8 cellular contexts compared by ENCODE assay signal in the genomic region with DNA sequence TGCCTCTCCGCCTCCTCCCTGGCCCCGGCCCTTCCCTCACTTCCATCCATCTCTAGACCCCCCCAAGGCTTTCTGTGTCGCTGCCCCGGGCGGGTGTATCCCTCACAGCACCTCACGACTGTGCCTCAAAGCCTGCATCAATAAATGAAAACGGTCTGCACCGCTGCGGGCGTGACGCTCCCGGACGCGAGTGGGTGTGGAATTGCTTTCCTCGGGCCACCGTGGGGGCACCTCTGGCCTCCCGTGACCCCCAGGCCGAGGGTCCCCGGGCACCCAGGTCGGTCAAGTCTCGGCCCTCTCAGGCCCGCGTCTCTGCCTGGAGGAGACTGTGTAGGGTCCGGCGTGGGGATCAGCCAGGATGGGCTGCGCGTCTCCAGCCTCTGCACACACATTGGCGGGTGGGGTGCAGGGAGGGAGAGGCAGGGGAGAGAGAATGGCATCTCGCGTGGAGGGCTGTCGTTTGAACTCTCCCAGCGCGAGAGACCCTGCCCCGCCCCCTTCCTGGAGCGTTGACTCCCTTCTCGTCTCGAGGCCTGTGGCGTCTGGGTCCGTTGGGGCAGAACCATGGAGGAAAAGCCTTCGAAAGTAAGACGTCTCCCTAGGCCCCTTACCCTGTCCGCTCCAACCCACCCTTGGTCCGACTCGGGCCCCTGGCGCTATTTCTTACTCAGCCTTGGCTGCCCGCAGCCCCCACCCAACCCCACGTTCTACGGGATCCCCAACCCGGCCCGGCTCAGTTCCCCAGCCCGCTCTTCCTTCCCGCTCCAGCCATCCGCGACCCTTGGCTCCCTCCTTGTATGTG. TPM values are rescaled to one million over a fixed set of nuclear protein-coding genes. Genes with fewer than 3 reads are reported as not detected.
DNase-seq lines count a peak whose midpoint lies in the region; TF ChIP-seq lines count a peak whose summit lies in the region.

A gene with protein sequence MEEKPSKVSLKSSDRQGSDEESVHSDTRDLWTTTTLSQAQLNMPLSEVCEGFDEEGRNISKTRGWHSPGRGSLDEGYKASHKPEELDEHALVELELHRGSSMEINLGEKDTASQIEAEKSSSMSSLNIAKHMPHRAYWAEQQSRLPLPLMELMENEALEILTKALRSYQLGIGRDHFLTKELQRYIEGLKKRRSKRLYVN (plus strand): TSS at position 512 of the 802 bp plus-strand sequence. CDS start 53 bp downstream, at position 565.

- H3K9ac ChIP-seq in BLaER1 (no peak within 1 kb of the TSS), neural cell (ENCODE audit: low read length) (no peak within 1 kb of the TSS)

- TF ChIP-seq EP300 in neural cell (conservative IDR thresholded peaks at IDR 0.05; ENCODE audit: poor library complexity, severe bottlenecking), result no peak

- no peak within 1 kb of the TSS for H2AFZ ChIP-seq in neural cell (ENCODE audit: low read depth, low read length)

- H3K4me2 ChIP-seq in BLaER1 (peak within 1 kb of the TSS; percentile 94), neural cell (ENCODE audit: low read length) (no peak within 1 kb of the TSS)

- no peak for TF ChIP-seq RAD21 in neural cell (conservative IDR thresholded peaks at IDR 0.05)

- no peaks in the 10 kb centered on the region for H3K9me2 ChIP-seq in neural cell (ENCODE audit: insufficient read depth, low read length)

- H3K27me3 ChIP-seq in BLaER1, result peaks cover 70% of the 10 kb centered on the region
- H3K27me3 ChIP-seq in effector memory CD4-positive, alpha-beta T cell (replicated peaks; ENCODE audit: control insufficient read depth, insufficient read depth, low read length, poor library complexity, severe bottlenecking), result peaks cover 64% of the 10 kb centered on the region
- peaks cover 70% of the 10 kb centered on the region for H3K27me3 ChIP-seq in neural cell (ENCODE audit: insufficient read depth, low read depth, low read length)

- no peaks in the 10 kb centered on the region for H3K79me2 ChIP-seq in neural cell (replicated peaks; ENCODE audit: insufficient read depth, low read length)

- no peak for DNase-seq in NB4 (ENCODE audit: low read depth)
- no peak for DNase-seq in effector memory CD4-positive, alpha-beta T cell
- no peak for DNase-seq in NCI-H226
- no peak for DNase-seq in GM13976 (ENCODE audit: low spot score)
- no peak for DNase-seq in stimulated activated CD4-positive, alpha-beta T cell treated with anti-CD3 and anti-CD28 coated beads, Interleukin-4, amount 100 ng/mL, for 24 hours
- DNase-seq in NCI-H446 (lab: John Stamatoyannopoulos, UW), result no peak

- no peaks in the 10 kb centered on the region for H3K9me3 ChIP-seq in BLaER1
- H3K9me3 ChIP-seq in effector memory CD4-positive, alpha-beta T cell (ENCODE audit: control insufficient read depth, low read length), result no peaks in the 10 kb centered on the region
- H3K9me3 ChIP-seq in neural cell (ENCODE audit: low read length), result no peaks in the 10 kb centered on the region

- H3F3A ChIP-seq in neural cell (ENCODE audit: insufficient read depth, low read length, poor library complexity, severe bottlenecking), result no peaks in the 10 kb centered on the region

- in situ Hi-C loops in GM13976 (cut with MboI; ENCODE audit: low sequenced_read_pairs, unreplicated experiment), result loop anchor here (25.0 kb wide), 1 partner anchor 313 kb away; a partner anchor contains a TSS

- H4K20me1 ChIP-seq in BLaER1, result peaks cover 53% of the 10 kb centered on the region
- H4K20me1 ChIP-seq in neural cell (ENCODE audit: insufficient read depth), result no peaks in the 10 kb centered on the region

- TF ChIP-seq CTCF in NB4 (IDR thresholded peaks at IDR 0.05; ENCODE audit: low read depth, low read length) (no peak), neural cell (IDR thresholded peaks at IDR 0.05; ENCODE audit: poor library complexity, severe bottlenecking) (no peak), GM13976 (IDR thresholded peaks at IDR 0.05; ENCODE audit: borderline replicate concordance, control extremely low read depth, extremely low read depth, insufficient read depth, missing control alignments) (no peak)

- no peaks in the 10 kb centered on the region for H3K36me3 ChIP-seq in BLaER1
- no peaks in the 10 kb centered on the region for H3K36me3 ChIP-seq in effector memory CD4-positive, alpha-beta T cell (ENCODE audit: control insufficient read depth, insufficient read depth, low read length)
- H3K36me3 ChIP-seq in neural cell (ENCODE audit: insufficient read depth, low read length), result no peaks in the 10 kb centered on the region

- H3K27ac ChIP-seq in BLaER1 (no peak within 1 kb of the TSS), neural cell (ENCODE audit: low read length) (no peak within 1 kb of the TSS)
- peak within 1 kb of the TSS; percentile 23 for H3K27ac ChIP-seq in effector memory CD4-positive, alpha-beta T cell (ENCODE audit: insufficient read depth, low read length, poor library complexity, severe bottlenecking)

- peaks cover 32% of the 10 kb centered on the region for H3K4me1 ChIP-seq in BLaER1
- peaks cover 41% of the 10 kb centered on the region for H3K4me1 ChIP-seq in effector memory CD4-positive, alpha-beta T cell (ENCODE audit: control insufficient read depth, insufficient read depth, low read length, poor library complexity, severe bottlenecking)

- no peak for TF ChIP-seq POLR2A in NB4 (IDR thresholded peaks at IDR 0.05; ENCODE audit: extremely low read depth, insufficient read length)

- H3K4me3 ChIP-seq in BLaER1 (peak within 1 kb of the TSS; percentile 59), NB4 (ENCODE audit: low read depth, low read length) (peak within 1 kb of the TSS; percentile 28), neural cell (ENCODE audit: low read length) (peak within 1 kb of the TSS; percentile 14)
- peak within 1 kb of the TSS; percentile 55 for H3K4me3 ChIP-seq in effector memory CD4-positive, alpha-beta T cell (ENCODE audit: insufficient read depth, low read depth, low read length, poor library complexity, severe bottlenecking)

TF ChIP-seq in neural cell, 6 proteins besides CTCF, POLR2A, EP300 and RAD21:
- TF ChIP-seq TAF1 (IDR thresholded peaks at IDR 0.05; ENCODE audit: low read depth) (no peak), EZH2 (IDR thresholded peaks at IDR 0.05; ENCODE audit: borderline replicate concordance, insufficient read depth, low read length, poor library complexity, severe bottlenecking) (no peak), POLR2AphosphoS5 (IDR thresholded peaks at IDR 0.05) (no peak), MXI1 (conservative IDR thresholded peaks at IDR 0.05; ENCODE audit: poor library complexity, severe bottlenecking) (no peak), SMC3 (conservative IDR thresholded peaks at IDR 0.05; ENCODE audit: poor library complexity) (no peak)
- TF ChIP-seq, protein P1, sequence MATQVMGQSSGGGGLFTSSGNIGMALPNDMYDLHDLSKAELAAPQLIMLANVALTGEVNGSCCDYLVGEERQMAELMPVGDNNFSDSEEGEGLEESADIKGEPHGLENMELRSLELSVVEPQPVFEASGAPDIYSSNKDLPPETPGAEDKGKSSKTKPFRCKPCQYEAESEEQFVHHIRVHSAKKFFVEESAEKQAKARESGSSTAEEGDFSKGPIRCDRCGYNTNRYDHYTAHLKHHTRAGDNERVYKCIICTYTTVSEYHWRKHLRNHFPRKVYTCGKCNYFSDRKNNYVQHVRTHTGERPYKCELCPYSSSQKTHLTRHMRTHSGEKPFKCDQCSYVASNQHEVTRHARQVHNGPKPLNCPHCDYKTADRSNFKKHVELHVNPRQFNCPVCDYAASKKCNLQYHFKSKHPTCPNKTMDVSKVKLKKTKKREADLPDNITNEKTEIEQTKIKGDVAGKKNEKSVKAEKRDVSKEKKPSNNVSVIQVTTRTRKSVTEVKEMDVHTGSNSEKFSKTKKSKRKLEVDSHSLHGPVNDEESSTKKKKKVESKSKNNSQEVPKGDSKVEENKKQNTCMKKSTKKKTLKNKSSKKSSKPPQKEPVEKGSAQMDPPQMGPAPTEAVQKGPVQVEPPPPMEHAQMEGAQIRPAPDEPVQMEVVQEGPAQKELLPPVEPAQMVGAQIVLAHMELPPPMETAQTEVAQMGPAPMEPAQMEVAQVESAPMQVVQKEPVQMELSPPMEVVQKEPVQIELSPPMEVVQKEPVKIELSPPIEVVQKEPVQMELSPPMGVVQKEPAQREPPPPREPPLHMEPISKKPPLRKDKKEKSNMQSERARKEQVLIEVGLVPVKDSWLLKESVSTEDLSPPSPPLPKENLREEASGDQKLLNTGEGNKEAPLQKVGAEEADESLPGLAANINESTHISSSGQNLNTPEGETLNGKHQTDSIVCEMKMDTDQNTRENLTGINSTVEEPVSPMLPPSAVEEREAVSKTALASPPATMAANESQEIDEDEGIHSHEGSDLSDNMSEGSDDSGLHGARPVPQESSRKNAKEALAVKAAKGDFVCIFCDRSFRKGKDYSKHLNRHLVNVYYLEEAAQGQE (IDR thresholded peaks at IDR 0.05; ENCODE audit: borderline replicate concordance), result no peak

RNA-seq across cellular contexts. Expression of the gene that starts here (rescaled TPM):
- 3.4 TPM in 1 of 2 replicates, not detected in the other for polyA plus RNA-seq in neural cell
- polyA minus RNA-seq in neural cell, result not detected in 2 replicates
